In genomic region chr4:91769912-91770311, GRCh38 we compare ENCODE assay signal across 3 cellular contexts.
TF ChIP-seq lines count a peak whose summit lies in the region.

No MANE protein-coding gene starts in this region.

TF ChIP-seq in A549, 52 proteins besides CTCF, POLR2A, EP300 and RAD21:
- TF ChIP-seq TP53 (CRISPR knock-in tag; IDR thresholded peaks at IDR 0.05) (no peak), MAX (IDR thresholded peaks at IDR 0.05) (no peak), MAFK (IDR thresholded peaks at IDR 0.05; ENCODE audit: partially characterized antibody) (peak; percentile 63), ATOH8 (CRISPR knock-in tag; IDR thresholded peaks at IDR 0.05; ENCODE audit: low read depth) (no peak)

TF ChIP-seq in IMR-90, 13 proteins besides CTCF, POLR2A, EP300 and RAD21:
- TF ChIP-seq SMC3 (IDR thresholded peaks at IDR 0.05; ENCODE audit: low read depth, low read length) (no peak), NFE2L2 (IDR thresholded peaks at IDR 0.05; ENCODE audit: low read depth, low read length) (no peak), FOS (IDR thresholded peaks at IDR 0.05; ENCODE audit: low read depth, low read length) (no peak), MAFK (IDR thresholded peaks at IDR 0.05; ENCODE audit: low read depth, low read length) (peak; percentile 35), CHD1 (IDR thresholded peaks at IDR 0.05; ENCODE audit: low read depth, low read length) (no peak), USF2 (IDR thresholded peaks at IDR 0.05; ENCODE audit: low read depth, low read length) (no peak), ELK1 (IDR thresholded peaks at IDR 0.05; ENCODE audit: borderline replicate concordance, low read depth, low read length) (no peak)
TF ChIP-seq in IMR-90: peak in this region for 1.

TF ChIP-seq in H1, 55 proteins besides CTCF, POLR2A, EP300 and RAD21:
- TF ChIP-seq ZNF274 (IDR thresholded peaks at IDR 0.05; ENCODE audit: borderline replicate concordance, extremely low read depth, low read length) (no peak), MAFK (IDR thresholded peaks at IDR 0.05; ENCODE audit: low read depth, low read length) (0 out of 2 replicates have a peak, but pooled peaks have one; percentile 15)
